ENCODE assay signal across 32 cellular contexts in the genomic region with DNA sequence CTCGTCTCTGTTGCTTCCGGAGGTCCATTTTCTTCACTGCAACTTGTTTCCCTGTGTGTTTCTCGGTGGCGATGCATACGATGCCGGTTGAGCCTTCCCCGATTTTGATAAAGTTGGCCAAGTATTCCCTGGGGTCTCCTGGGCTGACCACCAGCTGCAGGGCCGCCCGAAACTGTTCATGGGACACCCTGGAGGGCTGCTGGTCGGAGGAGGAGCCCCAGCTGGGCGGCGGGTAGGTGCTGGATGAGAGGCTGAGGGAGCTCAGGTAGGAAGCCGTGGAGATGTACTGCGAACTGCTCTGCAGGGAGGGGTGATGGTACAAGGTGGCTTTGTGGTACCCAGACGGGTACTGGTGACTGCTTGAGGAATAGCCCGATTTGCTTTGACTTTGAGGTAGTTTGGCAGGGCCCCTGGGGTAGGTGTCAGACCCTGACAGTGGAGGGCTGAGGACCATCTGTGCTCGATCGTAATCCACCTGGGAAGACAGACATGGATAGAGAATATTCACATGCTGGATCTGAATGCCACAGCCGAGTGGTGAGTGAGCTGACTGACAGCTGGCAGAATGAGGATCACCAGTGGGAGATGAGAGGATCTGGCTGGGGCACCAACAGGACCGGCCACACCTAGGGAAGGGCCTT. TPM values are rescaled to one million over a fixed set of nuclear protein-coding genes. Genes with fewer than 3 reads are reported as not detected.
"Had no signal": no experiment of that assay in that cellular context is flagged by ENCODE, and none has a peak within 500 bp of the region (broad histone marks: within the 10 kb centered on the region; RNA-seq: fewer than 3 reads in every experiment).

No MANE protein-coding gene starts in this region.

- H3K4me3 ChIP-seq: ascending aorta, breast epithelium, cardiac muscle cell, colonic mucosa had no signal

- DNase-seq: activated B cell treated with CpG ODN at 0.5 μM for 24 hours; activated CD4-positive, alpha-beta memory T cell treated with anti-CD3 and anti-CD28 coated beads for 36 hours; activated CD4-positive, alpha-beta T cell treated with anti-CD3 and anti-CD28 coated beads for 48 hours; activated CD4-positive, alpha-beta T cell treated with anti-CD3 and anti-CD28 coated beads, Interleukin-2, amount 50 U/mL, for 1 hour; activated CD8-positive, alpha-beta memory T cell treated with anti-CD3 and anti-CD28 coated beads, Interleukin-2, amount 10 ng/mL, durations not matched to agents 7 days and 5 days; activated CD8-positive, alpha-beta memory T cell treated with anti-CD3 and anti-CD28 coated beads, Interleukin-2, amount 50 U/mL, for 4 hours; activated CD8-positive, alpha-beta T cell treated with anti-CD3 and anti-CD28 coated beads, Interleukin-2, amount 10 ng/mL, durations not matched to agents 7 days and 5 days; activated gamma-delta T cell; activated naive CD4-positive, alpha-beta T cell; activated naive CD4-positive, alpha-beta T cell treated with anti-CD3 and anti-CD28 coated beads, Interleukin-2, amount 10 ng/mL, durations not matched to agents 7 days and 5 days; activated naive CD8-positive, alpha-beta T cell treated with anti-CD3 and anti-CD28 coated beads, Interleukin-2, amount 10 ng/mL, durations not matched to agents 7 days and 5 days; activated T-cell treated with anti-CD3 and anti-CD28 coated beads, Interleukin-2, amount 50 U/mL, for 1 hour; activated T-cell treated with anti-CD3 and anti-CD28 coated beads, Interleukin-2, amount 50 U/mL, for 72 hours; central memory CD4-positive, alpha-beta T cell; colonic mucosa; effector CD8-positive, alpha-beta T cell; endodermal cell; foreskin fibroblast; head of caudate nucleus; T-helper 1 cell; T-helper 17 cell; T1000; WERI-Rb-1 had no signal

- H3K36me3 Mint-ChIP-seq: activated CD4-positive, alpha-beta memory T cell treated with anti-CD3 and anti-CD28 coated beads for 36 hours; activated CD8-positive, alpha-beta memory T cell treated with anti-CD3 and anti-CD28 coated beads, Interleukin-2, amount 10 ng/mL, durations not matched to agents 7 days and 5 days; activated naive CD4-positive, alpha-beta T cell treated with anti-CD3 and anti-CD28 coated beads, Interleukin-2, amount 10 ng/mL, durations not matched to agents 7 days and 5 days; activated naive CD4-positive, alpha-beta T cell treated with anti-CD3 and anti-CD28 coated beads, Interleukin-2, amount 50 U/mL, for 72 hours; activated naive CD8-positive, alpha-beta T cell treated with anti-CD3 and anti-CD28 coated beads, Interleukin-2, amount 10 ng/mL, durations not matched to agents 7 days and 5 days had no signal

- H3K4me3 Mint-ChIP-seq: activated B cell treated with CpG ODN at 0.5 μM for 24 hours; activated CD4-positive, alpha-beta memory T cell treated with anti-CD3 and anti-CD28 coated beads for 36 hours; activated CD8-positive, alpha-beta memory T cell treated with anti-CD3 and anti-CD28 coated beads, Interleukin-2, amount 10 ng/mL, durations not matched to agents 7 days and 5 days; activated CD8-positive, alpha-beta T cell treated with anti-CD3 and anti-CD28 coated beads, Interleukin-2, amount 10 ng/mL, durations not matched to agents 7 days and 5 days; activated naive CD4-positive, alpha-beta T cell treated with anti-CD3 and anti-CD28 coated beads, Interleukin-2, amount 10 ng/mL, durations not matched to agents 7 days and 5 days; activated naive CD8-positive, alpha-beta T cell treated with anti-CD3 and anti-CD28 coated beads, Interleukin-2, amount 10 ng/mL, durations not matched to agents 7 days and 5 days; activated T-cell treated with anti-CD3 and anti-CD28 coated beads, Interleukin-2, amount 50 U/mL, for 72 hours; brain; endodermal cell; T-helper 17 cell; T-helper 2 cell treated with Interferon-gamma antibody and Interleukin-4, amounts not matched to agents 5 μg/mL and 100 μg/mL, for 36 hours had no signal

- ATAC-seq: activated CD4-positive, CD25-positive, alpha-beta regulatory T cell treated with anti-CD3 and anti-CD28 coated beads, Interleukin-2, amount 50 U/mL, for 24 hours; activated CD8-positive, alpha-beta memory T cell treated with anti-CD3 and anti-CD28 coated beads, Interleukin-2, amount 10 ng/mL, durations not matched to agents 7 days and 5 days; activated CD8-positive, alpha-beta T cell treated with anti-CD3 and anti-CD28 coated beads, Interleukin-2, amount 10 ng/mL, durations not matched to agents 7 days and 5 days; activated naive CD4-positive, alpha-beta T cell treated with anti-CD3 and anti-CD28 coated beads, Interleukin-2, amount 50 U/mL, for 72 hours; activated T-cell treated with anti-CD3 and anti-CD28 coated beads, Interleukin-2, amount 50 U/mL, for 72 hours; esophagus mucosa; T-helper 17 cell had no signal

- H3K27me3 ChIP-seq: ascending aorta, cardiac muscle cell, colonic mucosa had no signal

- H3K27ac ChIP-seq: ascending aorta, breast epithelium, cardiac muscle cell, colonic mucosa, WERI-Rb-1 had no signal

- H3K4me1 ChIP-seq: ascending aorta, breast epithelium, colonic mucosa had no signal

- H3K9me3 ChIP-seq: ascending aorta, breast epithelium, colonic mucosa had no signal

- H3K27ac Mint-ChIP-seq: activated B cell treated with CpG ODN at 0.5 μM for 24 hours; activated CD4-positive, alpha-beta memory T cell treated with anti-CD3 and anti-CD28 coated beads for 36 hours; activated CD8-positive, alpha-beta memory T cell treated with anti-CD3 and anti-CD28 coated beads, Interleukin-2, amount 10 ng/mL, durations not matched to agents 7 days and 5 days; activated CD8-positive, alpha-beta T cell treated with anti-CD3 and anti-CD28 coated beads, Interleukin-2, amount 10 ng/mL, durations not matched to agents 7 days and 5 days; activated naive CD4-positive, alpha-beta T cell treated with anti-CD3 and anti-CD28 coated beads, Interleukin-2, amount 10 ng/mL, durations not matched to agents 7 days and 5 days; activated naive CD4-positive, alpha-beta T cell treated with anti-CD3 and anti-CD28 coated beads, Interleukin-2, amount 50 U/mL, for 72 hours; activated naive CD8-positive, alpha-beta T cell treated with anti-CD3 and anti-CD28 coated beads, Interleukin-2, amount 10 ng/mL, durations not matched to agents 7 days and 5 days; activated T-cell treated with anti-CD3 and anti-CD28 coated beads, Interleukin-2, amount 50 U/mL, for 72 hours; endodermal cell; T-helper 17 cell; T-helper 2 cell treated with Interferon-gamma antibody and Interleukin-4, amounts not matched to agents 5 μg/mL and 100 μg/mL, for 36 hours had no signal

- H3K4me1 Mint-ChIP-seq: activated B cell treated with CpG ODN at 0.5 μM for 24 hours; activated CD8-positive, alpha-beta memory T cell treated with anti-CD3 and anti-CD28 coated beads, Interleukin-2, amount 10 ng/mL, durations not matched to agents 7 days and 5 days; activated naive CD4-positive, alpha-beta T cell treated with anti-CD3 and anti-CD28 coated beads, Interleukin-2, amount 10 ng/mL, durations not matched to agents 7 days and 5 days; activated naive CD8-positive, alpha-beta T cell treated with anti-CD3 and anti-CD28 coated beads, Interleukin-2, amount 10 ng/mL, durations not matched to agents 7 days and 5 days; T-helper 17 cell had no signal

- H3K36me3 ChIP-seq: ascending aorta, breast epithelium, cardiac muscle cell, colonic mucosa, WERI-Rb-1 had no signal

- H3K9me3 Mint-ChIP-seq: activated B cell treated with CpG ODN at 0.5 μM for 24 hours; activated naive CD4-positive, alpha-beta T cell treated with anti-CD3 and anti-CD28 coated beads, Interleukin-2, amount 10 ng/mL, durations not matched to agents 7 days and 5 days; activated naive CD8-positive, alpha-beta T cell treated with anti-CD3 and anti-CD28 coated beads, Interleukin-2, amount 10 ng/mL, durations not matched to agents 7 days and 5 days; endodermal cell; T-helper 2 cell treated with Interferon-gamma antibody and Interleukin-4, amounts not matched to agents 5 μg/mL and 100 μg/mL, for 36 hours had no signal

- H3K27me3 Mint-ChIP-seq: activated CD4-positive, alpha-beta memory T cell treated with anti-CD3 and anti-CD28 coated beads for 36 hours; activated CD8-positive, alpha-beta memory T cell treated with anti-CD3 and anti-CD28 coated beads, Interleukin-2, amount 10 ng/mL, durations not matched to agents 7 days and 5 days; activated naive CD4-positive, alpha-beta T cell treated with anti-CD3 and anti-CD28 coated beads, Interleukin-2, amount 10 ng/mL, durations not matched to agents 7 days and 5 days; activated naive CD8-positive, alpha-beta T cell treated with anti-CD3 and anti-CD28 coated beads, Interleukin-2, amount 10 ng/mL, durations not matched to agents 7 days and 5 days had no signal

RNA-seq across cellular contexts. Expression of a gene that starts 51.6 kb away (rescaled TPM):
- total RNA-seq: activated CD4-positive, alpha-beta memory T cell treated with anti-CD3 and anti-CD28 coated beads for 36 hours; activated CD8-positive, alpha-beta memory T cell treated with anti-CD3 and anti-CD28 coated beads for 36 hours; activated CD8-positive, alpha-beta memory T cell treated with anti-CD3 and anti-CD28 coated beads, Interleukin-2, amount 10 ng/mL, durations not matched to agents 7 days and 5 days; activated CD8-positive, alpha-beta T cell treated with anti-CD3 and anti-CD28 coated beads, Interleukin-2, amount 10 ng/mL, durations not matched to agents 7 days and 5 days; activated naive CD4-positive, alpha-beta T cell treated with anti-CD3 and anti-CD28 coated beads, Interleukin-2, amount 50 U/mL, for 72 hours; activated naive CD8-positive, alpha-beta T cell treated with anti-CD3 and anti-CD28 coated beads, Interleukin-2, amount 10 ng/mL, durations not matched to agents 7 days and 5 days; activated T-cell treated with anti-CD3 and anti-CD28 coated beads, Interleukin-2, amount 50 U/mL, for 72 hours; ascending aorta; esophagus mucosa had no signal
